In the genomic region with DNA sequence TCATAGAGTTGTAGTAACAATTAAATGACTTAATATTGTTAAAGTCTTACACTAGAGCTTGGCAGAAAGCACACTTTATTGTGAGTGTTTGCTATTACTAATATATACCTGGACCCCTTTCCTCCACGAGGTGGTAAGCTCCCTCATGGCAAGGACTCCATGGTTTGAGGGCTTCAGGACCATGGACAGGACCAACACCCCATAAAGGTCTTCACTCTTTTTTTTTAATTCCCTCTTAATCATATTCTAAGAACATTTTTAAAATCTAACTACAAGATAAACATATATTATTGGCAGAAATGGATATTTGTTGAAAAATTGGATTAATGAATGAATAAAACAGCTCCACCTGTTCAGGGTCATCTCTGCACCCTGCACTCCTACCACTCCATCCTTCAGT, we compare ENCODE assay signal across 1 cellular context.
TF ChIP-seq lines count a peak whose summit lies in the region.

No MANE protein-coding gene starts in this region.

TF ChIP-seq in PFSK-1, 5 proteins besides CTCF, POLR2A, EP300 and RAD21 (continued from another document):
- TF ChIP-seq, protein P1, sequence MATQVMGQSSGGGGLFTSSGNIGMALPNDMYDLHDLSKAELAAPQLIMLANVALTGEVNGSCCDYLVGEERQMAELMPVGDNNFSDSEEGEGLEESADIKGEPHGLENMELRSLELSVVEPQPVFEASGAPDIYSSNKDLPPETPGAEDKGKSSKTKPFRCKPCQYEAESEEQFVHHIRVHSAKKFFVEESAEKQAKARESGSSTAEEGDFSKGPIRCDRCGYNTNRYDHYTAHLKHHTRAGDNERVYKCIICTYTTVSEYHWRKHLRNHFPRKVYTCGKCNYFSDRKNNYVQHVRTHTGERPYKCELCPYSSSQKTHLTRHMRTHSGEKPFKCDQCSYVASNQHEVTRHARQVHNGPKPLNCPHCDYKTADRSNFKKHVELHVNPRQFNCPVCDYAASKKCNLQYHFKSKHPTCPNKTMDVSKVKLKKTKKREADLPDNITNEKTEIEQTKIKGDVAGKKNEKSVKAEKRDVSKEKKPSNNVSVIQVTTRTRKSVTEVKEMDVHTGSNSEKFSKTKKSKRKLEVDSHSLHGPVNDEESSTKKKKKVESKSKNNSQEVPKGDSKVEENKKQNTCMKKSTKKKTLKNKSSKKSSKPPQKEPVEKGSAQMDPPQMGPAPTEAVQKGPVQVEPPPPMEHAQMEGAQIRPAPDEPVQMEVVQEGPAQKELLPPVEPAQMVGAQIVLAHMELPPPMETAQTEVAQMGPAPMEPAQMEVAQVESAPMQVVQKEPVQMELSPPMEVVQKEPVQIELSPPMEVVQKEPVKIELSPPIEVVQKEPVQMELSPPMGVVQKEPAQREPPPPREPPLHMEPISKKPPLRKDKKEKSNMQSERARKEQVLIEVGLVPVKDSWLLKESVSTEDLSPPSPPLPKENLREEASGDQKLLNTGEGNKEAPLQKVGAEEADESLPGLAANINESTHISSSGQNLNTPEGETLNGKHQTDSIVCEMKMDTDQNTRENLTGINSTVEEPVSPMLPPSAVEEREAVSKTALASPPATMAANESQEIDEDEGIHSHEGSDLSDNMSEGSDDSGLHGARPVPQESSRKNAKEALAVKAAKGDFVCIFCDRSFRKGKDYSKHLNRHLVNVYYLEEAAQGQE (IDR thresholded peaks at IDR 0.05; ENCODE audit: insufficient read depth in 1 of 2, low read depth in 2 of 2, low read length in 2 of 2), result peak; percentile 52 to 91; a peak in 3 of 4 replicates
- no peak for TF ChIP-seq SIN3A (IDR thresholded peaks at IDR 0.05; ENCODE audit: borderline replicate concordance, insufficient read depth, low read length)
TF ChIP-seq in PFSK-1: peak in this region for 1.
